Comparison of ENCODE assay signal across 1 cellular context in the genomic region with DNA sequence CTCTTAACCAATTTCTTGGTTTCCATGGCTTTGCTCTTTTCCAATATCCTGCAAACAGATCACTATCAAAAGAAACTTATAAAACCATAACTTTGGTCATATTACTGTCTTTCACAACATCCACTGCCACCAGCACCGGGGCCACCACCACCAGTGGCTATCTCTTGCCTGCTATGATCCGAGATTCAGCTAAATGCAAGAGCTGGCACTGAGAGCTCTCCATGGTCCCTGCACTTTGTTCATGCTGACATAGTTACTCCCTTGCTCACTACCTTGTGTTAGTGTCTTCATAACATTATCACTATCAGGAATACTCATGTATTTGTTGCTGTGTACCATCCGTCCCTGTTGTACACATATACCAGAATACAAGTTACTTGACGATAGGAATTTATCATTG.
TF ChIP-seq lines count a peak whose summit lies in the region.

No MANE protein-coding gene starts in this region.

TF ChIP-seq in GM12878, 131 proteins besides CTCF, POLR2A, EP300 and RAD21 (continued from another document):
- TF ChIP-seq, protein P1, sequence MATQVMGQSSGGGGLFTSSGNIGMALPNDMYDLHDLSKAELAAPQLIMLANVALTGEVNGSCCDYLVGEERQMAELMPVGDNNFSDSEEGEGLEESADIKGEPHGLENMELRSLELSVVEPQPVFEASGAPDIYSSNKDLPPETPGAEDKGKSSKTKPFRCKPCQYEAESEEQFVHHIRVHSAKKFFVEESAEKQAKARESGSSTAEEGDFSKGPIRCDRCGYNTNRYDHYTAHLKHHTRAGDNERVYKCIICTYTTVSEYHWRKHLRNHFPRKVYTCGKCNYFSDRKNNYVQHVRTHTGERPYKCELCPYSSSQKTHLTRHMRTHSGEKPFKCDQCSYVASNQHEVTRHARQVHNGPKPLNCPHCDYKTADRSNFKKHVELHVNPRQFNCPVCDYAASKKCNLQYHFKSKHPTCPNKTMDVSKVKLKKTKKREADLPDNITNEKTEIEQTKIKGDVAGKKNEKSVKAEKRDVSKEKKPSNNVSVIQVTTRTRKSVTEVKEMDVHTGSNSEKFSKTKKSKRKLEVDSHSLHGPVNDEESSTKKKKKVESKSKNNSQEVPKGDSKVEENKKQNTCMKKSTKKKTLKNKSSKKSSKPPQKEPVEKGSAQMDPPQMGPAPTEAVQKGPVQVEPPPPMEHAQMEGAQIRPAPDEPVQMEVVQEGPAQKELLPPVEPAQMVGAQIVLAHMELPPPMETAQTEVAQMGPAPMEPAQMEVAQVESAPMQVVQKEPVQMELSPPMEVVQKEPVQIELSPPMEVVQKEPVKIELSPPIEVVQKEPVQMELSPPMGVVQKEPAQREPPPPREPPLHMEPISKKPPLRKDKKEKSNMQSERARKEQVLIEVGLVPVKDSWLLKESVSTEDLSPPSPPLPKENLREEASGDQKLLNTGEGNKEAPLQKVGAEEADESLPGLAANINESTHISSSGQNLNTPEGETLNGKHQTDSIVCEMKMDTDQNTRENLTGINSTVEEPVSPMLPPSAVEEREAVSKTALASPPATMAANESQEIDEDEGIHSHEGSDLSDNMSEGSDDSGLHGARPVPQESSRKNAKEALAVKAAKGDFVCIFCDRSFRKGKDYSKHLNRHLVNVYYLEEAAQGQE (IDR thresholded peaks at IDR 0.05; ENCODE audit: low read depth, low read length): peak; percentile 80
- TF ChIP-seq STAT1 (conservative IDR thresholded peaks at IDR 0.05): no peak
- no peak for TF ChIP-seq MEF2A (IDR thresholded peaks at IDR 0.05; ENCODE audit: insufficient read depth, low read depth, low read length)
- no peak for TF ChIP-seq PAX8 (IDR thresholded peaks at IDR 0.05)
